ENCODE assay signal across 16 cellular contexts in genomic region chr11:123494195-123495050, GRCh38.
A peak's percentile ranks its signal among the peaks of the same experiment; 100 is the strongest.
DNase-seq lines count a peak whose midpoint lies in the region; ATAC-seq and TF ChIP-seq lines count a peak whose summit lies in the region.
"Had no signal": no experiment of that assay in that cellular context is flagged by ENCODE, and none has a peak within 500 bp of the region (broad histone marks: within the 10 kb centered on the region; RNA-seq: fewer than 3 reads in every experiment).

No MANE protein-coding gene starts in this region.

- no peak overlapping the region for H3K4me2 ChIP-seq in H9 (ENCODE audit: insufficient read depth, insufficient read length, low read length)

- no peak for TF ChIP-seq CTCF in AG04450 (IDR thresholded peaks at IDR 0.05; ENCODE audit: low read depth, low read length)
- TF ChIP-seq CTCF in H9 (conservative IDR thresholded peaks at IDR 0.05): no peak

- H3K4me1 ChIP-seq in H9 (ENCODE audit: insufficient read depth, low read length): peaks cover 11% of the 10 kb centered on the region; the same call in 1 of the 2 replicates
- H3K4me1 ChIP-seq: prostate gland had no signal

- POLR2A ChIA-PET in AG04450 (lab: Yijun Ruan, JAX): interaction anchor here (1.0 kb wide), 3 partner anchors 15 to 432 kb away, joined by 3 to 8 read pairs (median 4); partner anchors contain the start of gene HSPA8

- H3K4me3 Mint-ChIP-seq in H9: peak overlapping the region; percentile 28 to 31; a peak in 3 of 5 replicates
- H3K4me3 Mint-ChIP-seq: memory B cell; stimulated activated naive CD8-positive, alpha-beta T cell treated with anti-CD3 and anti-CD28 coated beads, Interleukin-15, Interleukin-2, amounts not matched to agents 100 ng/mL and 50 ng/mL, for 24 hours had no signal

- no peak overlapping the region for H2BK120ac ChIP-seq in H9 (ENCODE audit: low read depth, low read length, poor library complexity, severe bottlenecking)

- peak overlapping the region; percentile 78 to 94 (median 78) for H3K27ac Mint-ChIP-seq in H9
- H3K27ac Mint-ChIP-seq: memory B cell; stimulated activated naive CD8-positive, alpha-beta T cell treated with anti-CD3 and anti-CD28 coated beads, Interleukin-15, Interleukin-2, amounts not matched to agents 100 ng/mL and 50 ng/mL, for 24 hours had no signal

- H3K4me3 ChIP-seq in AG04450 (ENCODE audit: low read depth, low read length): no peak overlapping the region
- H3K4me3 ChIP-seq: heart left ventricle, MG63, prostate gland had no signal

- H3K4ac ChIP-seq in H9 (ENCODE audit: low read depth, low read length): no peak overlapping the region

- no CpG with 5 or more reads among the region's 6 CpGs for WGBS in H9 (ENCODE audit: extremely low coverage, insufficient read length, low lambda C conversion rate)

- no peak overlapping the region for H3K18ac ChIP-seq in H9 (ENCODE audit: insufficient read length, low read depth, low read length)

- no peaks in the 10 kb centered on the region for H3K9me3 Mint-ChIP-seq in H9
- H3K9me3 Mint-ChIP-seq: memory B cell; stimulated activated naive CD8-positive, alpha-beta T cell treated with anti-CD3 and anti-CD28 coated beads, Interleukin-15, Interleukin-2, amounts not matched to agents 100 ng/mL and 50 ng/mL, for 24 hours had no signal

- no peak overlapping the region for H2AFZ ChIP-seq in H9 (ENCODE audit: low read length)

- DNase-seq in AG04450 (ENCODE audit: low read depth, low spot score): peak; percentile 20
- no peak for DNase-seq in H9
- DNase-seq in astrocyte of the hippocampus (ENCODE audit: low read depth, low spot score): peak; percentile 56
- DNase-seq in islet precursor cell: peak; percentile 82
- no peak for DNase-seq in activated naive CD4-positive, alpha-beta T cell treated with anti-CD3 and anti-CD28 coated beads, Interleukin-2, amount 50 U/mL, for 16 hours
- no peak for DNase-seq in central memory CD4-positive, alpha-beta T cell
- DNase-seq: GF-D8, heart left ventricle, MG63, NCI-H446 treated with DMSO at 0.1 percent for 48 hours had no signal

- no peaks in the 10 kb centered on the region for H3K36me3 Mint-ChIP-seq in H9 (ENCODE audit: insufficient read depth in 1 of 3, low read depth in 3 of 3)
- H3K36me3 Mint-ChIP-seq: memory B cell had no signal

- H4K5ac ChIP-seq in H9 (ENCODE audit: insufficient read length, low read depth, low read length): no peak overlapping the region

- no peaks in the 10 kb centered on the region for H4K20me1 ChIP-seq in H9 (ENCODE audit: control insufficient read depth, insufficient read depth, insufficient read length)

- no peak for ATAC-seq in GM19452 (IDR thresholded peaks at IDR 0.05; ENCODE audit: unreplicated experiment)
- no peak for ATAC-seq in HG02852 (IDR thresholded peaks at IDR 0.05; ENCODE audit: unreplicated experiment)

- no peak overlapping the region for H2BK20ac ChIP-seq in H9 (ENCODE audit: low read depth, low read length, poor library complexity, severe bottlenecking)

- no peak overlapping the region for H2BK12ac ChIP-seq in H9 (ENCODE audit: insufficient read length, low read depth, low read length)

- no peak overlapping the region for H3K23ac ChIP-seq in H9 (ENCODE audit: insufficient read length, low read depth, low read length)

- no peak overlapping the region for H3K14ac ChIP-seq in H9 (ENCODE audit: insufficient read depth, low read length)

- no peak overlapping the region for H3K56ac ChIP-seq in H9 (ENCODE audit: insufficient read length, low read depth, low read length)

- H3K79me2 ChIP-seq in H9 (ENCODE audit: insufficient read depth, low read length): no peaks in the 10 kb centered on the region

- no peak overlapping the region for H4K8ac ChIP-seq in H9 (replicated peaks; ENCODE audit: insufficient read length, low read depth, low read length)

- H3K9me3 ChIP-seq in AG04450 (ENCODE audit: control insufficient read depth, insufficient read depth, low read length): no peaks in the 10 kb centered on the region; the same call in 1 of the 2 replicates
- H3K9me3 ChIP-seq in H9 (ENCODE audit: control insufficient read depth, low read depth, low read length): no peaks in the 10 kb centered on the region
- H3K9me3 ChIP-seq: heart left ventricle, MG63, prostate gland had no signal

- H3K27me3 ChIP-seq in AG04450 (ENCODE audit: control insufficient read depth, insufficient read depth, low read length) (no peaks in the 10 kb centered on the region), H9 (ENCODE audit: insufficient read depth, low read length) (no peaks in the 10 kb centered on the region)
- H3K27me3 ChIP-seq: heart left ventricle, MG63 had no signal

- no peak overlapping the region for H2AK5ac ChIP-seq in H9 (ENCODE audit: insufficient read length, low read length)

- H3K27ac ChIP-seq in AG04450 (ENCODE audit: low read depth, low read length) (no peak overlapping the region), H9 (ENCODE audit: insufficient read length, low read depth, low read length) (no peak overlapping the region)
- H3K27ac ChIP-seq: prostate gland, RWPE1 had no signal

- H3K27me3 Mint-ChIP-seq in H9 (ENCODE audit: low read depth): no peaks in the 10 kb centered on the region
- H3K27me3 Mint-ChIP-seq: memory B cell; stimulated activated naive CD8-positive, alpha-beta T cell treated with anti-CD3 and anti-CD28 coated beads, Interleukin-15, Interleukin-2, amounts not matched to agents 100 ng/mL and 50 ng/mL, for 24 hours had no signal

- H4K91ac ChIP-seq in H9 (ENCODE audit: insufficient read length, low read depth, low read length): no peak overlapping the region

- no peak overlapping the region for H3T11ph ChIP-seq in H9 (ENCODE audit: low read length)

- H2BK5ac ChIP-seq in H9 (ENCODE audit: insufficient read length, low read length): no peak overlapping the region

- H3K79me1 ChIP-seq in H9 (ENCODE audit: insufficient read depth, low read depth, low read length, poor library complexity, severe bottlenecking): no peaks in the 10 kb centered on the region

- H3K4me1 Mint-ChIP-seq in H9: peaks cover 45 to 65% of the 10 kb centered on the region in 2 experiments
- H3K4me1 Mint-ChIP-seq: memory B cell had no signal

- H2BK15ac ChIP-seq in H9 (ENCODE audit: low read depth, low read length): no peak overlapping the region

- no peaks in the 10 kb centered on the region for H3K23me2 ChIP-seq in H9 (ENCODE audit: insufficient read length, low read depth, low read length, poor library complexity, severe bottlenecking)

- no peak overlapping the region for H3K9ac ChIP-seq in H9 (ENCODE audit: extremely low read depth, insufficient read length, low read length)

- CTCF ChIA-PET in AG04450 (lab: Charles Lee): interaction anchor here (0.6 to 2.6 kb wide), 7 partner anchors 9 to 193 kb away, joined by 3 to 14 read pairs (median 4); no protein-coding TSS in a partner anchor

Comparison
In these comparisons a context has a peak if more than half of its experiments do, and no peak if none do; other contexts are left out.
1. DNase-seq: peak in AG04450 (single experiment), astrocyte of the hippocampus (single experiment) and islet precursor cell (single experiment); none in H9 (single experiment), activated naive CD4-positive, alpha-beta T cell treated with anti-CD3 and anti-CD28 coated beads, Interleukin-2, amount 50 U/mL, for 16 hours (single experiment) and central memory CD4-positive, alpha-beta T cell (single experiment).